20 cellular contexts compared by ENCODE assay signal in the genomic region with DNA sequence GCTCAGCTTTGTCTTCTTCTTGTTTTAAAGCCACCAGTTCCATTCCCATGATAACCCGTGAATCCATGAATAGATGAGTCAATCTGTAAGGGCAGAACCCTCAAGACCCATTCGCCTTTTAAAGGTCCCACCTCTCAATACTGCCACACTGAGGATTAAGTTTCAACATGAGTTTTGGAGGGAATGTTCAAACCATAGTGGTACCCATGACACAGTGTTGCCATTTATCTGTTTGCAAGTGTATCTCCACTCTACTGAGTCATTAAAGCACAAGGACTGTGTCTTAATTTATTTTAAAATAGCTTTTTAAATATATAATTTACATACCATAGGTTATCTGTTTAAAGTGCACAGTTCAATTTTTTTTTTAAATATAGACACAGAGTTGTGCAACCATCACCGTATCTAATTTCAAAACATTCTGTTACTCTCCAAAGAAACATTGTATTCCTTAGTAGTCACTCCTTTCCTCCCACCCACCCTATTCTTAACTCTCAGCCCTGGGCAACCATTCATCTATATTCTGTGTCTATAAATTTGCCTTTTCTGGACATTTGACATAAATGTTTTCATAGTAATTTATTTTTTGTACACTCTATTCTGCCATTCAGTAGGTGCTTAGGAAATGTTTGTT. TPM values are rescaled to one million over a fixed set of nuclear protein-coding genes. Genes with fewer than 3 reads are reported as not detected.
DNase-seq lines count a peak whose midpoint lies in the region; ATAC-seq and TF ChIP-seq lines count a peak whose summit lies in the region.
"Had no signal": no experiment of that assay in that cellular context is flagged by ENCODE, and none has a peak within 500 bp of the region (broad histone marks: within the 10 kb centered on the region; RNA-seq: fewer than 3 reads in every experiment).

No MANE protein-coding gene starts in this region.

- in situ Hi-C loops in mammary epithelial cell (cut with MboI; ENCODE audit: low sequenced_read_pairs in 2 of 2) = no loop called here

- dilution Hi-C loops in mammary epithelial cell (cut with HindIII; ENCODE audit: low sequenced_read_pairs) = no loop called here

- no peaks in the 10 kb centered on the region for H3K79me2 ChIP-seq in mammary epithelial cell (ENCODE audit: insufficient read depth, low read length)

- H3K27me3 ChIP-seq in AG04450 (ENCODE audit: control insufficient read depth, insufficient read depth, low read length) (no peaks in the 10 kb centered on the region), mammary epithelial cell (ENCODE audit: insufficient read depth, low read length) (no peaks in the 10 kb centered on the region)
- H3K27me3 ChIP-seq in effector memory CD4-positive, alpha-beta T cell (replicated peaks; ENCODE audit: control insufficient read depth, insufficient read depth, low read length, poor library complexity, severe bottlenecking) = no peaks in the 10 kb centered on the region

- no peak overlapping the region for H3K9ac ChIP-seq in mammary epithelial cell (ENCODE audit: insufficient read depth, low read length)

- H3K9me3 ChIP-seq in AG04450 (ENCODE audit: control insufficient read depth, insufficient read depth, low read length) (no peaks in the 10 kb centered on the region), mammary epithelial cell (replicated peaks; ENCODE audit: insufficient read depth, low read length) (no peaks in the 10 kb centered on the region)
- H3K9me3 ChIP-seq in effector memory CD4-positive, alpha-beta T cell (ENCODE audit: control insufficient read depth, low read length) = no peaks in the 10 kb centered on the region

- CTCF ChIA-PET in AG04450 (lab: Charles Lee) = interaction anchor here (0.8 to 4.0 kb wide), 3 partner anchors 20 to 261 kb away, joined by 3 to 26 read pairs (median 4); a partner anchor contains a TSS
- CTCF ChIA-PET in mammary epithelial cell (lab: Charles Lee; ENCODE audit: low non-redundant PET) = no interaction called here

- BruUV-seq in mammary epithelial cell (replicated peaks; lab: Mats Ljungman, UMichigan) = no TSS peak

- H3K27ac ChIP-seq in AG04450 (ENCODE audit: low read depth, low read length) = peak overlapping the region; percentile 35
- peak overlapping the region; percentile 46 for H3K27ac ChIP-seq in mammary epithelial cell (ENCODE audit: insufficient read depth, low read depth, low read length)
- H3K27ac ChIP-seq in effector memory CD4-positive, alpha-beta T cell (ENCODE audit: insufficient read depth, low read length, poor library complexity, severe bottlenecking) = no peak overlapping the region

- DNase-seq in AG04450 (ENCODE audit: low read depth, low spot score) (no peak), LHCN-M2 (ENCODE audit: low read depth) (peak; percentile 60), mammary epithelial cell (peak; percentile 40), islet precursor cell (peak; percentile 2), DMS 273 (lab: John Stamatoyannopoulos, UW; ENCODE audit: unreplicated experiment) (no peak)
- no peak for DNase-seq in effector memory CD4-positive, alpha-beta T cell
- DNase-seq in central memory CD4-positive, alpha-beta T cell = no peak
- DNase-seq: activated CD4-positive, alpha-beta T cell treated with anti-CD3 and anti-CD28 coated beads, Interleukin-2, amount 50 U/mL, for 48 hours; activated T-cell treated with anti-CD3 and anti-CD28 coated beads, Interleukin-2, amount 50 U/mL, for 24 hours; caudate nucleus; effector memory CD8-positive, alpha-beta T cell; NCI-H1694 treated with DMSO at 0.1 percent for 48 hours; NCI-H524; OCI-M1 had no signal

- intact Hi-C loops in mammary epithelial cell (cut with micrococcal nuclease) = no loop called here

- no peaks in the 10 kb centered on the region for H3K36me3 ChIP-seq in mammary epithelial cell (ENCODE audit: insufficient read depth, low read length)
- H3K36me3 ChIP-seq in effector memory CD4-positive, alpha-beta T cell (ENCODE audit: control insufficient read depth, insufficient read depth, low read length) = no peaks in the 10 kb centered on the region

- no peak overlapping the region for H2AFZ ChIP-seq in mammary epithelial cell (ENCODE audit: low read depth, low read length)

- peaks cover 78% of the 10 kb centered on the region for H3K4me1 ChIP-seq in mammary epithelial cell (ENCODE audit: insufficient read depth, low read length)
- H3K4me1 ChIP-seq in effector memory CD4-positive, alpha-beta T cell (ENCODE audit: control insufficient read depth, insufficient read depth, low read length, poor library complexity, severe bottlenecking) = peaks cover 6% of the 10 kb centered on the region

- TF ChIP-seq CTCF in AG04450 (IDR thresholded peaks at IDR 0.05; ENCODE audit: low read depth, low read length) = no peak
- no peak for TF ChIP-seq CTCF in mammary epithelial cell (conservative IDR thresholded peaks at IDR 0.05 in 1 of 2, IDR thresholded peaks at IDR 0.05 in 1 of 2; ENCODE audit: extremely low read depth in 1 of 2, insufficient read depth in 1 of 2, low read depth in 1 of 2, low read length in 2 of 2)

- WGBS in mammary epithelial cell (ENCODE audit: low coverage, missing lambda C conversion rate) = 42% methylated on average over 3 of the region's 3 CpGs

- no peak overlapping the region for H3K4me3 ChIP-seq in AG04450 (ENCODE audit: low read depth, low read length)
- no peak overlapping the region for H3K4me3 ChIP-seq in mammary epithelial cell (replicated peaks in 1 of 3; ENCODE audit: insufficient read depth in 1 of 3, low read depth in 2 of 3, low read length in 3 of 3)
- H3K4me3 ChIP-seq in effector memory CD4-positive, alpha-beta T cell (ENCODE audit: insufficient read depth, low read depth, low read length, poor library complexity, severe bottlenecking) = no peak overlapping the region
- H3K4me3 ChIP-seq: lung had no signal

- POLR2A ChIA-PET in AG04450 (lab: Yijun Ruan, JAX) = no interaction called here

- no peaks in the 10 kb centered on the region for H4K20me1 ChIP-seq in mammary epithelial cell (ENCODE audit: insufficient read depth, low read length)

- no peak overlapping the region for H3K4me2 ChIP-seq in mammary epithelial cell (ENCODE audit: insufficient read depth, low read depth, low read length)

- ATAC-seq in GM19452 (IDR thresholded peaks at IDR 0.05; ENCODE audit: unreplicated experiment) = no peak
- ATAC-seq: activated naive CD4-positive, alpha-beta T cell treated with anti-CD3 and anti-CD28 coated beads, Interleukin-2, amount 50 U/mL, for 72 hours; effector memory CD8-positive, alpha-beta T cell; natural killer cell treated with Interleukin-12 subunit alpha and Interleukin-12 subunit beta and Interleukin-15 and Interleukin-18, amount 100 ng/mL, for 72 hours; SK-N-SH treated with all-trans-retinoic acid at 6 μM for 48 hours had no signal

RNA-seq across cellular contexts. Expression of a gene that starts 4.8 kb away (rescaled TPM):
- polyA plus RNA-seq in AG04450 (2011; rRNA removed) (0.60 and 0.73 TPM in 2 replicates), mammary epithelial cell (0.09 TPM)
- polyA minus RNA-seq in AG04450 (2011; rRNA and poly(A)+ RNA removed) = 0.17 and 0.28 TPM in 2 replicates
- total RNA-seq in LHCN-M2 (2014; rRNA removed) (0.17 TPM in 1 of 2 replicates, not detected in the other), mammary epithelial cell (not detected)
- polyA plus RNA-seq in LHCN-M2 (2012) = 0.04 TPM
- polyA minus RNA-seq in mammary epithelial cell = not detected
- total RNA-seq: lung; natural killer cell treated with Interleukin-12 subunit alpha and Interleukin-12 subunit beta and Interleukin-15 and Interleukin-18, amount 100 ng/mL, for 72 hours; pulmonary artery endothelial cell had no signal

RNA-seq across cellular contexts. Expression of a gene that starts 27.0 kb away (rescaled TPM):
- polyA plus RNA-seq in AG04450 (2011; rRNA removed) = not detected in 2 replicates
- not detected in 2 replicates for polyA minus RNA-seq in AG04450 (2011; rRNA and poly(A)+ RNA removed)
- not detected in 2 replicates for total RNA-seq in LHCN-M2 (2014; rRNA removed)
- polyA plus RNA-seq in LHCN-M2 (2012) = not detected
- not detected for total RNA-seq in mammary epithelial cell
- polyA plus RNA-seq in mammary epithelial cell = 0.10 TPM
- polyA minus RNA-seq in mammary epithelial cell = not detected
- total RNA-seq: activated naive CD4-positive, alpha-beta T cell treated with anti-CD3 and anti-CD28 coated beads, Interleukin-2, amount 50 U/mL, for 72 hours; lung; natural killer cell treated with Interleukin-12 subunit alpha and Interleukin-12 subunit beta and Interleukin-15 and Interleukin-18, amount 100 ng/mL, for 72 hours; pulmonary artery endothelial cell had no signal

RNA-seq across cellular contexts. Expression of a gene that starts 29.3 kb away (rescaled TPM):
- polyA plus RNA-seq in AG04450 (2011; rRNA removed) = 1.1 and 1.2 TPM in 2 replicates
- 2.0 and 2.8 TPM in 2 replicates for polyA minus RNA-seq in AG04450 (2011; rRNA and poly(A)+ RNA removed)
- not detected in 2 replicates for total RNA-seq in LHCN-M2 (2014; rRNA removed)
- 0.16 TPM for polyA plus RNA-seq in LHCN-M2 (2012)
- 1 to 10 TPM; 1.2 to 5.0 TPM for total RNA-seq in mammary epithelial cell
- 5.4 TPM for polyA plus RNA-seq in mammary epithelial cell
- not detected for polyA minus RNA-seq in mammary epithelial cell
- total RNA-seq: pulmonary artery endothelial cell had no signal

RNA-seq across cellular contexts. Expression of a gene that starts 53.8 kb away (rescaled TPM):
- polyA plus RNA-seq in AG04450 (2011; rRNA removed) (not detected in 2 replicates), mammary epithelial cell (0.03 TPM)
- not detected in 2 replicates for polyA minus RNA-seq in AG04450 (2011; rRNA and poly(A)+ RNA removed)
- total RNA-seq in LHCN-M2 (2014; rRNA removed) (not detected in 2 replicates), mammary epithelial cell (10 to 100 TPM in 1 of 2 donors, not detected in 1; 10.7 TPM)
- not detected for polyA plus RNA-seq in LHCN-M2 (2012)
- polyA minus RNA-seq in mammary epithelial cell = 1.4 TPM
- total RNA-seq: pulmonary artery endothelial cell had no signal

Comparison
In these comparisons a context has a peak if more than half of its experiments do, and no peak if none do; other contexts are left out.
1. DNase-seq: peak in LHCN-M2 (single experiment), mammary epithelial cell (single experiment) and islet precursor cell (single experiment); none in AG04450 (single experiment), effector memory CD4-positive, alpha-beta T cell (0 of 3), central memory CD4-positive, alpha-beta T cell (single experiment) and DMS 273 (single experiment).